ENCODE assay signal across 27 cellular contexts in genomic region chr20:33798444-33798843, GRCh38.
"Had no signal": no experiment of that assay in that cellular context is flagged by ENCODE, and none has a peak within 500 bp of the region (broad histone marks: within the 10 kb centered on the region; RNA-seq: fewer than 3 reads in every experiment).

No MANE protein-coding gene starts in this region.

- H3K36me3 ChIP-seq: esophagus muscularis mucosa, lower lobe of right lung, neutrophil, pancreas, prostate gland, right atrium auricular region, sigmoid colon, spleen, thoracic aorta, tibial nerve, upper lobe of left lung had no signal

- H3K27me3 Mint-ChIP-seq: naive B cell; natural killer cell treated with Interleukin-12 subunit alpha and Interleukin-12 subunit beta and Interleukin-15 and Interleukin-18, amount 100 ng/mL, for 72 hours; stimulated activated memory B cell treated with anti-CD40 and anti-IgM and Interleukin-4, amounts not matched to agents 10 μg/mL and 1 μg/mL and 100 μg/mL, for 72 hours; stimulated activated naive CD8-positive, alpha-beta T cell treated with anti-CD3 and anti-CD28 coated beads, Interleukin-15, Interleukin-2, amounts not matched to agents 100 ng/mL and 50 ng/mL, for 24 hours had no signal

- H3K4me1 Mint-ChIP-seq: immature natural killer cell; neural crest cell; stimulated activated memory B cell treated with anti-CD40 and anti-IgM and Interleukin-4, amounts not matched to agents 10 μg/mL and 1 μg/mL and 100 μg/mL, for 72 hours had no signal

- FAIRE-seq: frontal cortex, pancreas, urothelium cell line had no signal

- H3K27ac ChIP-seq: dorsolateral prefrontal cortex, epithelial cell of prostate, esophagus muscularis mucosa, lower lobe of right lung, neutrophil, pancreas, prostate gland, right atrium auricular region, sigmoid colon, spleen, thoracic aorta, tibial nerve, upper lobe of left lung had no signal

- H3K27me3 ChIP-seq: dorsolateral prefrontal cortex, esophagus muscularis mucosa, neutrophil, pancreas, right atrium auricular region, sigmoid colon, spleen, tibial nerve, upper lobe of left lung had no signal

- H3K4me1 ChIP-seq: prostate gland, tibial nerve had no signal

- H3K9me3 Mint-ChIP-seq: immature natural killer cell; natural killer cell treated with Interleukin-12 subunit alpha and Interleukin-12 subunit beta and Interleukin-15 and Interleukin-18, amount 100 ng/mL, for 72 hours; neural crest cell; stimulated activated memory B cell treated with anti-CD40 and anti-IgM and Interleukin-4, amounts not matched to agents 10 μg/mL and 1 μg/mL and 100 μg/mL, for 72 hours; stimulated activated naive CD8-positive, alpha-beta T cell treated with anti-CD3 and anti-CD28 coated beads, Interleukin-15, Interleukin-2, amounts not matched to agents 100 ng/mL and 50 ng/mL, for 24 hours had no signal

- DNase-seq: dorsolateral prefrontal cortex; effector CD4-positive, alpha-beta T cell; hypothalamus; immature natural killer cell; islet precursor cell; kidney glomerular epithelial cell; left ventricle myocardium superior; lower lobe of right lung; naive B cell; pancreas; sigmoid colon; spleen; stimulated activated CD4-positive, alpha-beta T cell treated with anti-CD3 and anti-CD28 coated beads, Interleukin-4, amount 100 ng/mL, for 4 hours; upper lobe of left lung had no signal

- ATAC-seq: left ventricle myocardium superior; lower lobe of right lung; pancreas; stimulated activated memory B cell treated with anti-CD40 and anti-IgM and Interleukin-4, amounts not matched to agents 10 μg/mL and 1 μg/mL and 100 μg/mL, for 72 hours had no signal

- H3K4me3 ChIP-seq: dorsolateral prefrontal cortex, esophagus muscularis mucosa, lower lobe of right lung, pancreas, prostate gland, right atrium auricular region, sigmoid colon, spleen, thoracic aorta, tibial nerve, upper lobe of left lung had no signal

- H3K27ac Mint-ChIP-seq: immature natural killer cell; natural killer cell treated with Interleukin-12 subunit alpha and Interleukin-12 subunit beta and Interleukin-15 and Interleukin-18, amount 100 ng/mL, for 72 hours; stimulated activated memory B cell treated with anti-CD40 and anti-IgM and Interleukin-4, amounts not matched to agents 10 μg/mL and 1 μg/mL and 100 μg/mL, for 72 hours; stimulated activated naive CD8-positive, alpha-beta T cell treated with anti-CD3 and anti-CD28 coated beads, Interleukin-15, Interleukin-2, amounts not matched to agents 100 ng/mL and 50 ng/mL, for 24 hours had no signal

- H3K9me3 ChIP-seq: esophagus muscularis mucosa, lower lobe of right lung, neutrophil, pancreas, prostate gland, right atrium auricular region, sigmoid colon, spleen, thoracic aorta, tibial nerve, upper lobe of left lung had no signal

- H3K4me3 Mint-ChIP-seq: immature natural killer cell; natural killer cell treated with Interleukin-12 subunit alpha and Interleukin-12 subunit beta and Interleukin-15 and Interleukin-18, amount 100 ng/mL, for 72 hours; neural crest cell; stimulated activated memory B cell treated with anti-CD40 and anti-IgM and Interleukin-4, amounts not matched to agents 10 μg/mL and 1 μg/mL and 100 μg/mL, for 72 hours; stimulated activated naive CD8-positive, alpha-beta T cell treated with anti-CD3 and anti-CD28 coated beads, Interleukin-15, Interleukin-2, amounts not matched to agents 100 ng/mL and 50 ng/mL, for 24 hours had no signal

- H3K36me3 Mint-ChIP-seq: immature natural killer cell; naive B cell; natural killer cell treated with Interleukin-12 subunit alpha and Interleukin-12 subunit beta and Interleukin-15 and Interleukin-18, amount 100 ng/mL, for 72 hours; stimulated activated memory B cell treated with anti-CD40 and anti-IgM and Interleukin-4, amounts not matched to agents 10 μg/mL and 1 μg/mL and 100 μg/mL, for 72 hours had no signal
